Comparison of ENCODE assay signal across 25 cellular contexts in the genomic region with DNA sequence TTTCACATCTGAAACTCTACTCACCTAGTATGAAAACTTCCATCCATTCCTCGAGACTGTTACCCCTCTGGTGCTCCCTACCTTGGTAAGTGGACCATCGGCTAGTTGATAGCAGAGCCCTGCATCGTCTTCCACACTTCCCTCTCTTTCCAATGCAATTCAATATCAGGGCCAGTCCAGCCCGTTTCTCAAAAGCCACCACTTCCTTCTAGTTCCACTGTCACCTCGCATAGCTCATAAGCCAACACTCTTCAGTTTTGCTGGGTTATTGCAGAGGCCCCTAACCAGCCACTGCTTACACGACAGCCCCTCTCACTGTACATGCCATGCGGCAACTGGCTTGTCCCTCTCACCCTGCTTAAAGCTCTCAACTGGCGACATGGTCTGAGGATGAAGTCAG.
"Had no signal": no experiment of that assay in that cellular context is flagged by ENCODE, and none has a peak within 500 bp of the region (broad histone marks: within the 10 kb centered on the region; RNA-seq: fewer than 3 reads in every experiment).

No MANE protein-coding gene starts in this region.

- ATAC-seq: activated CD8-positive, alpha-beta memory T cell treated with anti-CD3 and anti-CD28 coated beads, Interleukin-2, amount 10 ng/mL, durations not matched to agents 7 days and 5 days; activated naive CD8-positive, alpha-beta T cell treated with anti-CD3 and anti-CD28 coated beads, Interleukin-2, amount 50 U/mL, for 24 hours; T-cell had no signal

- DNase-seq: activated CD4-positive, alpha-beta memory T cell treated with anti-CD3 and anti-CD28 coated beads, Interleukin-2, amount 10 ng/mL, durations not matched to agents 7 days and 5 days; activated CD4-positive, alpha-beta T cell treated with anti-CD3 and anti-CD28 coated beads for 1 hour; activated CD4-positive, alpha-beta T cell treated with anti-CD3 and anti-CD28 coated beads for 48 hours; activated CD4-positive, CD25-positive, alpha-beta regulatory T cell; activated CD8-positive, alpha-beta memory T cell treated with anti-CD3 and anti-CD28 coated beads for 24 hours; activated CD8-positive, alpha-beta memory T cell treated with anti-CD3 and anti-CD28 coated beads, Interleukin-2, amount 10 ng/mL, durations not matched to agents 7 days and 5 days; activated CD8-positive, alpha-beta memory T cell treated with anti-CD3 and anti-CD28 coated beads, Interleukin-2, amount 50 U/mL, for 48 hours; activated effector memory CD4-positive, alpha-beta T cell treated with Interleukin-2 at 50 U/mL for 16 hours; activated naive CD4-positive, alpha-beta T cell treated with anti-CD3 and anti-CD28 coated beads, Interleukin-2, amount 10 ng/mL, durations not matched to agents 7 days and 5 days; activated naive CD8-positive, alpha-beta T cell treated with anti-CD3 and anti-CD28 coated beads, Interleukin-2, amount 50 U/mL, for 24 hours; activated T-cell treated with anti-CD3 and anti-CD28 coated beads, Interleukin-2, amount 50 U/mL, for 48 hours; anterior cingulate cortex; NCI-H1092; NCI-H1436 treated with DMSO at 0.1 percent for 48 hours; NCI-H1694 treated with DMSO at 0.1 percent for 48 hours; NCI-H2029; NCI-H345; NCI-H524 treated with DMSO at 0.1 percent for 48 hours; NK-92 treated with Interleukin-12 subunit alpha and Interleukin-12 subunit beta, amount 100 ng/mL, for 24 hours; OCI-M1; Right ventricle myocardium superior; T-cell; T-helper 2 cell; T-helper 9 cell; WERI-Rb-1 had no signal

- H3K36me3 ChIP-seq: WERI-Rb-1 had no signal

- H3K27ac ChIP-seq: WERI-Rb-1 had no signal
